ENCODE assay signal across 15 cellular contexts in the genomic region with DNA sequence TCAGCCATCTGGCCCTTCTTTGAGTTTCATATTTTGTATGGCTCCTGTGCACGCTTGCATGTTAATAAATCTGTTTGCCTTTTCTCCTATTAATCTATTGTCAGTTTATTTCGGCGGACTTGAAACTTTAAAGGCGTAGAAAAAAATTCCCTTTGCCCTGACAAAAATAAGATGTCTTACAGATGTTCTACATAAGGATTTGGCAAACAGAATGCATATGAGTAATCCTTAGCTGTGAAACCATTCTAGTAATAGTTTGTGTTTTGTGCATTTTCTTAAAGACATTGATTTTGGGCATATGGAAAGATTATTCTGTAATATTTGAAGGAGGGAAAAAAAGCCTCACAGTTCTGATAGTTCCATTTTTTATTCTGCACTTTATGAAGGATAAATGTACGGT. TPM values are rescaled to one million over a fixed set of nuclear protein-coding genes. Genes with fewer than 3 reads are reported as not detected.
DNase-seq lines count a peak whose midpoint lies in the region; ATAC-seq and TF ChIP-seq lines count a peak whose summit lies in the region.
"Had no signal": no experiment of that assay in that cellular context is flagged by ENCODE, and none has a peak within 500 bp of the region (broad histone marks: within the 10 kb centered on the region; RNA-seq: fewer than 3 reads in every experiment).

No MANE protein-coding gene starts in this region.

- peak overlapping the region; percentile 14 for H3K4me3 Mint-ChIP-seq in endothelial cell (ENCODE audit: unreplicated experiment)
- no peak overlapping the region for H3K4me3 Mint-ChIP-seq in activated CD4-positive, alpha-beta T cell treated with anti-CD3 and anti-CD28 coated beads, Interleukin-2, amount 10 ng/mL, durations not matched to agents 7 days and 5 days
- H3K4me3 Mint-ChIP-seq in effector memory CD8-positive, alpha-beta T cell, result no peak overlapping the region

- TF ChIP-seq CTCF in endothelial cell (IDR thresholded peaks at IDR 0.05; ENCODE audit: unreplicated experiment) (no peak), ascending aorta (IDR thresholded peaks at IDR 0.05) (no peak)

- H3K27ac Mint-ChIP-seq in endothelial cell (ENCODE audit: unreplicated experiment), result peak overlapping the region; percentile 84
- no peak overlapping the region for H3K27ac Mint-ChIP-seq in activated CD4-positive, alpha-beta T cell treated with anti-CD3 and anti-CD28 coated beads, Interleukin-2, amount 10 ng/mL, durations not matched to agents 7 days and 5 days
- no peak overlapping the region for H3K27ac Mint-ChIP-seq in effector memory CD8-positive, alpha-beta T cell

- intact Hi-C loops in ascending aorta (cut with DNase I), result no loop called here

- H3K4me3 ChIP-seq in ascending aorta, result no peak overlapping the region
- H3K4me3 ChIP-seq: BLaER1 treated with 17β-estradiol and CSF1 and Interleukin-3, amounts not matched to agents 10 nM and 100 nM; GM12878 had no signal

- H3K36me3 ChIP-seq in ascending aorta, result peaks cover 0 to 3% of the 10 kb centered on the region in 2 donors
- H3K36me3 ChIP-seq: BLaER1 treated with 17β-estradiol and CSF1 and Interleukin-3, amounts not matched to agents 10 nM and 100 nM had no signal

- H3K36me3 Mint-ChIP-seq in endothelial cell (ENCODE audit: low read depth, unreplicated experiment), result no peaks in the 10 kb centered on the region
- H3K36me3 Mint-ChIP-seq in activated CD4-positive, alpha-beta T cell treated with anti-CD3 and anti-CD28 coated beads, Interleukin-2, amount 10 ng/mL, durations not matched to agents 7 days and 5 days (ENCODE audit: low read depth), result no peaks in the 10 kb centered on the region
- H3K36me3 Mint-ChIP-seq in effector memory CD8-positive, alpha-beta T cell (ENCODE audit: insufficient read depth), result peaks cover 2% of the 10 kb centered on the region

- POLR2A ChIA-PET in activated CD4-positive, alpha-beta T cell treated with anti-CD3 and anti-CD28 coated beads, Interleukin-2, amount 10 ng/mL, durations not matched to agents 7 days and 5 days (lab: Charles Lee), result no interaction called here

- no peaks in the 10 kb centered on the region for H3K9me3 ChIP-seq in ascending aorta
- H3K9me3 ChIP-seq: BLaER1 treated with 17β-estradiol and CSF1 and Interleukin-3, amounts not matched to agents 10 nM and 100 nM had no signal

- H3K27me3 Mint-ChIP-seq in endothelial cell (ENCODE audit: unreplicated experiment), result no peaks in the 10 kb centered on the region
- H3K27me3 Mint-ChIP-seq in activated CD4-positive, alpha-beta T cell treated with anti-CD3 and anti-CD28 coated beads, Interleukin-2, amount 10 ng/mL, durations not matched to agents 7 days and 5 days, result no peaks in the 10 kb centered on the region
- no peaks in the 10 kb centered on the region for H3K27me3 Mint-ChIP-seq in effector memory CD8-positive, alpha-beta T cell

- H3K9me3 Mint-ChIP-seq in endothelial cell (ENCODE audit: unreplicated experiment), result no peaks in the 10 kb centered on the region
- no peaks in the 10 kb centered on the region for H3K9me3 Mint-ChIP-seq in activated CD4-positive, alpha-beta T cell treated with anti-CD3 and anti-CD28 coated beads, Interleukin-2, amount 10 ng/mL, durations not matched to agents 7 days and 5 days
- no peaks in the 10 kb centered on the region for H3K9me3 Mint-ChIP-seq in effector memory CD8-positive, alpha-beta T cell

- CTCF ChIA-PET in activated CD4-positive, alpha-beta T cell treated with anti-CD3 and anti-CD28 coated beads, Interleukin-2, amount 10 ng/mL, durations not matched to agents 7 days and 5 days (lab: Charles Lee), result no interaction called here

- H3K4me1 ChIP-seq in ascending aorta, result no peaks in the 10 kb centered on the region
- H3K4me1 ChIP-seq: BLaER1 treated with 17β-estradiol and CSF1 and Interleukin-3, amounts not matched to agents 10 nM and 100 nM had no signal

- H3K4me1 Mint-ChIP-seq in endothelial cell (ENCODE audit: unreplicated experiment), result peaks cover 19% of the 10 kb centered on the region
- no peaks in the 10 kb centered on the region for H3K4me1 Mint-ChIP-seq in activated CD4-positive, alpha-beta T cell treated with anti-CD3 and anti-CD28 coated beads, Interleukin-2, amount 10 ng/mL, durations not matched to agents 7 days and 5 days
- no peaks in the 10 kb centered on the region for H3K4me1 Mint-ChIP-seq in effector memory CD8-positive, alpha-beta T cell (ENCODE audit: low read depth in 2 of 2)

- no peak for ATAC-seq in effector memory CD8-positive, alpha-beta T cell (replicated peaks)
- ATAC-seq: GM12878 had no signal

- H3K27me3 ChIP-seq in ascending aorta, result no peaks in the 10 kb centered on the region
- H3K27me3 ChIP-seq: BLaER1 treated with 17β-estradiol and CSF1 and Interleukin-3, amounts not matched to agents 10 nM and 100 nM had no signal

- H3K27ac ChIP-seq in ascending aorta, result no peak overlapping the region
- H3K27ac ChIP-seq: BLaER1 treated with 17β-estradiol and CSF1 and Interleukin-3, amounts not matched to agents 10 nM and 100 nM had no signal

- DNase-seq in HCEC 1CT (peak; percentile 70), endothelial cell (ENCODE audit: low spot score) (no peak), left kidney (ENCODE audit: low read depth, low spot score) (peak; percentile 33), SHP77 (lab: John Stamatoyannopoulos, UW) (no peak), ascending aorta (ENCODE audit: low spot score in 2 of 2) (no peak)
- no peak for DNase-seq in activated CD4-positive, alpha-beta T cell treated with anti-CD3 and anti-CD28 coated beads, Interleukin-2, amount 10 ng/mL, durations not matched to agents 7 days and 5 days
- no peak for DNase-seq in effector memory CD8-positive, alpha-beta T cell
- DNase-seq: DND-41, KBM-7, NCI-H1436, NCI-H2029 treated with DMSO at 0.1 percent for 48 hours, NCI-H2171 treated with DMSO at 0.1 percent for 48 hours, NCI-H446 treated with DMSO at 0.1 percent for 48 hours had no signal

RNA-seq across cellular contexts. Expression of a gene that starts 15.0 kb away (rescaled TPM):
- 88.9 TPM for total RNA-seq in endothelial cell (ENCODE audit: unreplicated experiment)
- 10 to 100 TPM in 1 of 2 experiments, 1 to 10 TPM in 1; 9.8 to 11.1 TPM for total RNA-seq in activated CD4-positive, alpha-beta T cell treated with anti-CD3 and anti-CD28 coated beads, Interleukin-2, amount 10 ng/mL, durations not matched to agents 7 days and 5 days
- 47.8 TPM for total RNA-seq in ascending aorta

Comparison
In these comparisons a context has a peak if more than half of its experiments do, and no peak if none do; other contexts are left out.
1. DNase-seq: peak in HCEC 1CT (single experiment) and left kidney (single experiment); none in endothelial cell (single experiment), SHP77 (0 of 2), activated CD4-positive, alpha-beta T cell treated with anti-CD3 and anti-CD28 coated beads, Interleukin-2, amount 10 ng/mL, durations not matched to agents 7 days and 5 days (single experiment), effector memory CD8-positive, alpha-beta T cell (0 of 3) and ascending aorta (0 of 2).